10 cellular contexts compared by ENCODE assay signal in the genomic region with DNA sequence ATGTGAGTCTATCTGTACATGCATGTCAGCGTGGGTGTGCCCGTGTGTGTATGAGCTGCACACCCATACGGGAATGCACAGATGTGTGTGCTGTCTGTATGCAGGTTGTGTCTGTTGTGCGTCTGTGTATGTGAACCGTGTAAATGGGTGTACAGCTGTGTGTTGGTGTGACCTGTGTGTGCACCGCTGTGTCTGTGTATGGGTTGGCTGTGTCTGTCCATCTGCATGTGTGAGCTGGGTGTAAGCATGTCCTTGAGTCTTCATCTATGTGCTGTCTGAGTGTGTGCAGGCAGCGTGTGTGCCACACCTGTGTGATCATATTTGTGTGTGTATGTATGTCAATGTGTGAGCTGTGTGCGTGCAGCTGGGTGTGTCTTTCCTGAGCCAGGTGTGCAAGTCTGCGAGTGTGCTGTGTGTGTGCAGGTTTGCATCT. TPM values are rescaled to one million over a fixed set of nuclear protein-coding genes. Genes with fewer than 3 reads are reported as not detected.
A peak's percentile ranks its signal among the peaks of the same experiment; 100 is the strongest.
DNase-seq lines count a peak whose midpoint lies in the region; ATAC-seq and TF ChIP-seq lines count a peak whose summit lies in the region.
"Had no signal": no experiment of that assay in that cellular context is flagged by ENCODE, and none has a peak within 500 bp of the region (broad histone marks: within the 10 kb centered on the region; RNA-seq: fewer than 3 reads in every experiment).

No MANE protein-coding gene starts in this region.

- H3K79me1 ChIP-seq in mesendoderm (ENCODE audit: low read length): peaks cover 12% of the 10 kb centered on the region

- peak overlapping the region; percentile 97 for H3K18ac ChIP-seq in mesendoderm (ENCODE audit: low read length)

- peak overlapping the region; percentile 88 for H3K4ac ChIP-seq in mesendoderm (ENCODE audit: low read depth, low read length)

- H2AFZ ChIP-seq in MM.1S (ENCODE audit: low read length): no peak overlapping the region

- WGBS in mesendoderm (ENCODE audit: extremely low coverage, insufficient coverage, low lambda C conversion rate): no CpG with 5 or more reads among the region's 9 CpGs

- no peak overlapping the region for H3K27ac Mint-ChIP-seq in activated naive CD4-positive, alpha-beta T cell treated with anti-CD3 and anti-CD28 coated beads, Interleukin-2, amount 50 U/mL, for 24 hours
- no peak overlapping the region for H3K27ac Mint-ChIP-seq in activated naive CD4-positive, alpha-beta T cell treated with anti-CD3 and anti-CD28 coated beads, Interleukin-2, amount 50 U/mL, for 72 hours

- no peaks in the 10 kb centered on the region for H3K27me3 ChIP-seq in mesendoderm (ENCODE audit: insufficient read depth, low read length, poor library complexity)
- H3K27me3 ChIP-seq in tibial artery: no peaks in the 10 kb centered on the region
- H3K27me3 ChIP-seq in MM.1S (replicated peaks; ENCODE audit: insufficient read depth, low read length): peaks cover 57% of the 10 kb centered on the region

- H3K27ac ChIP-seq in mesendoderm (ENCODE audit: low read depth, low read length) (no peak overlapping the region), tibial artery (peak overlapping the region; percentile 98 to 99), MM.1S (ENCODE audit: low read length) (no peak overlapping the region)

- H3K4me3 Mint-ChIP-seq in activated naive CD4-positive, alpha-beta T cell treated with anti-CD3 and anti-CD28 coated beads, Interleukin-2, amount 50 U/mL, for 24 hours: peak overlapping the region; percentile 55

- H3F3A ChIP-seq in MM.1S (ENCODE audit: insufficient read depth, low read length): no peaks in the 10 kb centered on the region

- no peaks in the 10 kb centered on the region for H3K9me3 Mint-ChIP-seq in activated naive CD4-positive, alpha-beta T cell treated with anti-CD3 and anti-CD28 coated beads, Interleukin-2, amount 50 U/mL, for 24 hours
- H3K9me3 Mint-ChIP-seq in activated naive CD4-positive, alpha-beta T cell treated with anti-CD3 and anti-CD28 coated beads, Interleukin-2, amount 50 U/mL, for 72 hours: no peaks in the 10 kb centered on the region

- H3K4me3 ChIP-seq in cardiac fibroblast (replicated peaks in 1 of 2; ENCODE audit: low read depth in 2 of 2, low read length in 2 of 2) (peak overlapping the region; percentile 11 to 81), mesendoderm (ENCODE audit: low read length) (peak overlapping the region; percentile 1), tibial artery (peak overlapping the region; percentile 78 to 96), MM.1S (ENCODE audit: low read length) (no peak overlapping the region)

- H3K79me2 ChIP-seq in mesendoderm (ENCODE audit: control insufficient read depth, insufficient read depth, low read length): peaks cover 12% of the 10 kb centered on the region
- no peaks in the 10 kb centered on the region for H3K79me2 ChIP-seq in MM.1S (ENCODE audit: low read length)

- intact Hi-C loops in tibial artery (cut with DNase I; ENCODE audit: low total_unique reads): loop anchor here (5.0 kb wide), 1 partner anchor 53 kb away; no protein-coding TSS in a partner anchor

- peak overlapping the region; percentile 8 for H3K4me2 ChIP-seq in mesendoderm (ENCODE audit: low read length)
- H3K4me2 ChIP-seq in MM.1S (ENCODE audit: low read depth, low read length): no peak overlapping the region

- H4K20me1 ChIP-seq in MM.1S (ENCODE audit: insufficient read depth, low read length): no peaks in the 10 kb centered on the region

- H3K23ac ChIP-seq in mesendoderm (ENCODE audit: low read length): no peak overlapping the region

- no peak overlapping the region for H2BK5ac ChIP-seq in mesendoderm (ENCODE audit: low read length)

- no peak overlapping the region for H4K5ac ChIP-seq in mesendoderm (ENCODE audit: low read length)

- H3K9ac ChIP-seq in mesendoderm (ENCODE audit: low read length): peak overlapping the region; percentile 49
- no peak overlapping the region for H3K9ac ChIP-seq in MM.1S (ENCODE audit: low read length)

- no peak overlapping the region for H4K8ac ChIP-seq in mesendoderm (ENCODE audit: low read depth, low read length)

- no peak overlapping the region for H2BK120ac ChIP-seq in mesendoderm (ENCODE audit: low read depth, low read length)

- peak overlapping the region; percentile 80 for H3K56ac ChIP-seq in mesendoderm (ENCODE audit: low read length)

- H3K36me3 ChIP-seq in mesendoderm (ENCODE audit: control insufficient read depth, insufficient read depth, low read length): no peaks in the 10 kb centered on the region
- H3K36me3 ChIP-seq in tibial artery: peaks cover 0 to 12% (median 9%) of the 10 kb centered on the region in 3 donors
- H3K36me3 ChIP-seq in MM.1S (replicated peaks; ENCODE audit: insufficient read depth, low read length): no peaks in the 10 kb centered on the region

- H3K4me1 ChIP-seq in mesendoderm (ENCODE audit: control insufficient read depth, low read depth, low read length) (no peaks in the 10 kb centered on the region), tibial artery (peaks cover 0 to 58% (median 51%) of the 10 kb centered on the region in 4 donors), MM.1S (ENCODE audit: low read length) (no peaks in the 10 kb centered on the region)

- H2BK15ac ChIP-seq in mesendoderm (replicated peaks; ENCODE audit: low read depth): no peak overlapping the region

- no peak for DNase-seq in activated naive CD4-positive, alpha-beta T cell treated with anti-CD3 and anti-CD28 coated beads, Interleukin-2, amount 50 U/mL, for 72 hours (ENCODE audit: low spot score in 2 of 2)
- DNase-seq in cardiac fibroblast (ENCODE audit: low read depth in 2 of 2) (no peak), mesendoderm (no peak), tibial artery (no peak), cortex of kidney (lab: John Stamatoyannopoulos, UW) (no peak), MM.1S (no peak)
- DNase-seq: activated T-cell treated with anti-CD3 and anti-CD28 coated beads for 4 hours had no signal

- H3K27me3 Mint-ChIP-seq in activated naive CD4-positive, alpha-beta T cell treated with anti-CD3 and anti-CD28 coated beads, Interleukin-2, amount 50 U/mL, for 24 hours: peaks cover 35% of the 10 kb centered on the region

- no peak for ATAC-seq in activated naive CD4-positive, alpha-beta T cell treated with anti-CD3 and anti-CD28 coated beads, Interleukin-2, amount 50 U/mL, for 72 hours
- ATAC-seq in HG02623 (IDR thresholded peaks at IDR 0.05; ENCODE audit: unreplicated experiment): no peak

- no peak for TF ChIP-seq CTCF in cardiac fibroblast (IDR thresholded peaks at IDR 0.05; ENCODE audit: low read depth, low read length)
- TF ChIP-seq CTCF in tibial artery (IDR thresholded peaks at IDR 0.05): no peak
- no peak for TF ChIP-seq CTCF in MM.1S (IDR thresholded peaks at IDR 0.05; ENCODE audit: low read length)

- H3K9me2 ChIP-seq in MM.1S (replicated peaks; ENCODE audit: insufficient read depth, low read length): no peaks in the 10 kb centered on the region

- H3K36me3 Mint-ChIP-seq in activated naive CD4-positive, alpha-beta T cell treated with anti-CD3 and anti-CD28 coated beads, Interleukin-2, amount 50 U/mL, for 24 hours: no peaks in the 10 kb centered on the region
- H3K36me3 Mint-ChIP-seq in activated naive CD4-positive, alpha-beta T cell treated with anti-CD3 and anti-CD28 coated beads, Interleukin-2, amount 50 U/mL, for 72 hours: peaks cover 10 to 15% of the 10 kb centered on the region in 2 donors

- peak overlapping the region; percentile 0 for H2AK5ac ChIP-seq in mesendoderm (ENCODE audit: low read length)

- peaks cover 20% of the 10 kb centered on the region for H3K4me1 Mint-ChIP-seq in activated naive CD4-positive, alpha-beta T cell treated with anti-CD3 and anti-CD28 coated beads, Interleukin-2, amount 50 U/mL, for 24 hours

- H3K9me3 ChIP-seq in tibial artery (no peaks in the 10 kb centered on the region), MM.1S (replicated peaks; ENCODE audit: insufficient read depth, low read length) (no peaks in the 10 kb centered on the region)

RNA-seq across cellular contexts. Expression of a gene that starts 1.6 kb away (rescaled TPM):
- under 1 TPM in 1 of 2 donors, not detected in 1; 0.07 TPM for total RNA-seq in activated naive CD4-positive, alpha-beta T cell treated with anti-CD3 and anti-CD28 coated beads, Interleukin-2, amount 50 U/mL, for 72 hours
- polyA plus RNA-seq in mesendoderm (2013, experiment 1 of 2): 22.0 TPM
- polyA plus RNA-seq in mesendoderm (2013, experiment 2 of 2): 22.6 TPM

RNA-seq across cellular contexts. Expression of a gene that starts 33.0 kb away (rescaled TPM):
- total RNA-seq in activated naive CD4-positive, alpha-beta T cell treated with anti-CD3 and anti-CD28 coated beads, Interleukin-2, amount 50 U/mL, for 72 hours: under 1 TPM in 1 of 2 donors, not detected in 1; 0.27 TPM
- 20.0 TPM for polyA plus RNA-seq in mesendoderm (2013, experiment 1 of 2)
- polyA plus RNA-seq in mesendoderm (2013, experiment 2 of 2): 20.1 TPM
- total RNA-seq: SK-MEL-5 had no signal

Comparison
In these comparisons a context has a peak if more than half of its experiments do, and no peak if none do; other contexts are left out.
1. H3K27ac ChIP-seq: peak in tibial artery (2 of 2); none in mesendoderm (single experiment) and MM.1S (single experiment).